Comparison of ENCODE assay signal across 8 cellular contexts in the genomic region with DNA sequence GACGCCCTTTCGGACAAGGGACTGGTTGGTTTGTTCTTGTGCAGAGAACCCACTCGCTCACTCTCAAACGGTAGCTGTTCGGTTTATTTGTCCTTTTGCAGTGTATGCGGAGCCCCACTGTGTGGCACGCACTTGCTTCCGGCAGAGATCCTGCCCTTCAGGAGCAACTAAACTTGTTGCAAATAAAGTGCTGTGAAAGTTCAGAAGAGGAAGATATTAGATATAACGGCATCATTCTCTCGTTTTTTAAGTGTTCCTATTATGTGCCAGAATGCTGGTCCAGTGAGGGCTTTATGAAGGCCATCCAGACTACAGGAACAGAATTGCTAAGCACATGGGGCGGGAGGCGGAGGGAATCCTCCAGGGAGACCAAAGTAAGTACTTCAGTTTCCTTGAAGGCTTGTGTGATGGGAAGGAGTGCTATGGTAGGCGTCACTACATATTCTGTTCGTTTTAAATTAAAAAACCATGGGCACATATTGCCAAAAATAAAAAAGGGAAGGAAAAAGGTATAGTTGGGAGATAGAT. TPM values are rescaled to one million over a fixed set of nuclear protein-coding genes. Genes with fewer than 3 reads are reported as not detected.
DNase-seq lines count a peak whose midpoint lies in the region; ATAC-seq and TF ChIP-seq lines count a peak whose summit lies in the region.

No MANE protein-coding gene starts in this region.

- H3K27me3 ChIP-seq in BLaER1 (no peaks in the 10 kb centered on the region), OCI-LY3 (ENCODE audit: low read depth, low read length) (no peaks in the 10 kb centered on the region), liver (ENCODE audit: control insufficient read depth in 4 of 4, insufficient read depth in 4 of 4, low read length in 3 of 4) (no peaks in the 10 kb centered on the region), thymus (ENCODE audit: control insufficient read depth, insufficient read depth) (no peaks in the 10 kb centered on the region)

- H3K79me2 ChIP-seq in OCI-LY3 (ENCODE audit: low read length) = peaks cover 56% of the 10 kb centered on the region

- H3K4me3 Mint-ChIP-seq in chondrocyte (ENCODE audit: unreplicated experiment) = peak overlapping the region; percentile 96

- H3K4me3 ChIP-seq in BLaER1 = peak overlapping the region; percentile 84
- peak overlapping the region; percentile 96 for H3K4me3 ChIP-seq in OCI-LY3 (ENCODE audit: low read length)
- H3K4me3 ChIP-seq in liver (ENCODE audit: low read depth in 1 of 3, low read length in 3 of 3) = peak overlapping the region; percentile 83 to 98 (median 89)
- H3K4me3 ChIP-seq in thymus (ENCODE audit: low read length) = peak overlapping the region; percentile 86

- ATAC-seq in GM18519 (IDR thresholded peaks at IDR 0.05; ENCODE audit: low FRiP score, unreplicated experiment) = peak; percentile 31
- ATAC-seq in HG02981 (IDR thresholded peaks at IDR 0.05; ENCODE audit: unreplicated experiment) = peak; percentile 48

- H3K9me3 Mint-ChIP-seq in chondrocyte (ENCODE audit: low read depth) = no peaks in the 10 kb centered on the region

- no peak for DNase-seq in chondrocyte (ENCODE audit: low spot score)
- DNase-seq in stimulated activated CD4-positive, alpha-beta T cell treated with anti-CD3 and anti-CD28 coated beads, Interleukin-4, amount 100 ng/mL, for 4 hours = no peak

- peaks cover 29% of the 10 kb centered on the region for H4K20me1 ChIP-seq in BLaER1
- no peaks in the 10 kb centered on the region for H4K20me1 ChIP-seq in OCI-LY3 (ENCODE audit: insufficient read depth, low read length)

- H3K9ac ChIP-seq in BLaER1 = peak overlapping the region; percentile 87
- peak overlapping the region; percentile 90 for H3K9ac ChIP-seq in OCI-LY3 (ENCODE audit: low read length)
- H3K9ac ChIP-seq in liver (ENCODE audit: low read depth in 1 of 2, low read length in 2 of 2) = peak overlapping the region; percentile 92 to 96

- H3K4me2 ChIP-seq in BLaER1 (peak overlapping the region; percentile 87), OCI-LY3 (ENCODE audit: low read length) (peak overlapping the region; percentile 77)

- 3% methylated on average over 14 of the region's 14 CpGs for WGBS in liver
- WGBS in thymus = under 1% methylated on average over 14 of the region's 14 CpGs

- H3K9me3 ChIP-seq in BLaER1 = no peaks in the 10 kb centered on the region
- no peaks in the 10 kb centered on the region for H3K9me3 ChIP-seq in OCI-LY3 (ENCODE audit: insufficient read depth, low read length)
- no peaks in the 10 kb centered on the region for H3K9me3 ChIP-seq in liver (ENCODE audit: control insufficient read depth in 4 of 4, low read length in 3 of 4)
- H3K9me3 ChIP-seq in thymus (ENCODE audit: control insufficient read depth) = no peaks in the 10 kb centered on the region

- peak overlapping the region; percentile 90 for H3K27ac Mint-ChIP-seq in chondrocyte (ENCODE audit: unreplicated experiment)

- peak overlapping the region; percentile 90 for H2AFZ ChIP-seq in OCI-LY3 (ENCODE audit: low read depth, low read length)

- no peaks in the 10 kb centered on the region for H3K27me3 Mint-ChIP-seq in chondrocyte (ENCODE audit: low read depth)

- H3K4me1 ChIP-seq in BLaER1 (peaks cover 45% of the 10 kb centered on the region), OCI-LY3 (ENCODE audit: low read length) (peaks cover 16% of the 10 kb centered on the region), liver (ENCODE audit: control insufficient read depth in 4 of 4, insufficient read depth in 4 of 4, low read length in 3 of 4) (peaks cover 4 to 35% (median 13%) of the 10 kb centered on the region in 4 donors), thymus (ENCODE audit: control insufficient read depth, insufficient read depth, low read length) (peaks cover 12% of the 10 kb centered on the region)

- TF ChIP-seq CTCF in OCI-LY3 (IDR thresholded peaks at IDR 0.05; ENCODE audit: low read depth, low read length) = no peak
- TF ChIP-seq CTCF in chondrocyte (IDR thresholded peaks at IDR 0.05) = peak; percentile 20
- no peak for TF ChIP-seq CTCF in liver (IDR thresholded peaks at IDR 0.05; ENCODE audit: low read depth, low read length, missing input control)

- H3K4me1 Mint-ChIP-seq in chondrocyte (ENCODE audit: low read depth) = peaks cover 35% of the 10 kb centered on the region

- peaks cover 10% of the 10 kb centered on the region for H3K36me3 Mint-ChIP-seq in chondrocyte (ENCODE audit: low read depth)

- H3K36me3 ChIP-seq in BLaER1 = peaks cover 49% of the 10 kb centered on the region
- peaks cover 18% of the 10 kb centered on the region for H3K36me3 ChIP-seq in OCI-LY3 (replicated peaks; ENCODE audit: low read depth, low read length)
- H3K36me3 ChIP-seq in liver (ENCODE audit: control insufficient read depth in 4 of 4, insufficient read depth in 3 of 4, low read depth in 1 of 4, low read length in 3 of 4) = peaks cover 6 to 19% (median 8%) of the 10 kb centered on the region in 4 donors
- peaks cover 15% of the 10 kb centered on the region for H3K36me3 ChIP-seq in thymus (ENCODE audit: control insufficient read depth, insufficient read depth)

- H3K27ac ChIP-seq in BLaER1 (peak overlapping the region; percentile 92), OCI-LY3 (ENCODE audit: low read length) (peak overlapping the region; percentile 70), liver (ENCODE audit: low read depth in 1 of 2, low read length in 2 of 2) (peak overlapping the region; percentile 93 to 94), thymus (ENCODE audit: low read depth) (peak overlapping the region; percentile 92)

- no peak for TF ChIP-seq RAD21 in liver (IDR thresholded peaks at IDR 0.05)

TF ChIP-seq in liver, 16 proteins besides CTCF, POLR2A, EP300 and RAD21:
- TF ChIP-seq TAF1 (conservative IDR thresholded peaks at IDR 0.05) (peak; percentile 37), RXRA (IDR thresholded peaks at IDR 0.05) (peak in 1 of 2 donors; percentile 2), FOXA1 (IDR thresholded peaks at IDR 0.05) (peak; percentile 24), REST (IDR thresholded peaks at IDR 0.05) (peak; percentile 2)
- TF ChIP-seq, protein P1, sequence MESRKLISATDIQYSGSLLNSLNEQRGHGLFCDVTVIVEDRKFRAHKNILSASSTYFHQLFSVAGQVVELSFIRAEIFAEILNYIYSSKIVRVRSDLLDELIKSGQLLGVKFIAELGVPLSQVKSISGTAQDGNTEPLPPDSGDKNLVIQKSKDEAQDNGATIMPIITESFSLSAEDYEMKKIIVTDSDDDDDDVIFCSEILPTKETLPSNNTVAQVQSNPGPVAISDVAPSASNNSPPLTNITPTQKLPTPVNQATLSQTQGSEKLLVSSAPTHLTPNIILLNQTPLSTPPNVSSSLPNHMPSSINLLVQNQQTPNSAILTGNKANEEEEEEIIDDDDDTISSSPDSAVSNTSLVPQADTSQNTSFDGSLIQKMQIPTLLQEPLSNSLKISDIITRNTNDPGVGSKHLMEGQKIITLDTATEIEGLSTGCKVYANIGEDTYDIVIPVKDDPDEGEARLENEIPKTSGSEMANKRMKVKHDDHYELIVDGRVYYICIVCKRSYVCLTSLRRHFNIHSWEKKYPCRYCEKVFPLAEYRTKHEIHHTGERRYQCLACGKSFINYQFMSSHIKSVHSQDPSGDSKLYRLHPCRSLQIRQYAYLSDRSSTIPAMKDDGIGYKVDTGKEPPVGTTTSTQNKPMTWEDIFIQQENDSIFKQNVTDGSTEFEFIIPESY (IDR thresholded peaks at IDR 0.05) = no peak

RNA-seq across cellular contexts. Expression of gene ERLIN1, which starts 0.5 kb away (rescaled TPM):
- 27.7 to 45.0 TPM (median 28.2 TPM) in 3 replicates for total RNA-seq in chondrocyte
- total RNA-seq in liver = 10 to 100 TPM; 73.9 to 85.4 TPM
- 10 to 100 TPM; 21.7 to 66.2 TPM for polyA plus RNA-seq in liver
- polyA plus RNA-seq in thymus = 8.2 TPM

RNA-seq across cellular contexts. Expression of gene CHUK, which starts 43.1 kb away (rescaled TPM):
- total RNA-seq in chondrocyte = 16.3 to 18.7 TPM (median 16.3 TPM) in 3 replicates
- 10 to 100 TPM; 18.3 to 25.9 TPM for total RNA-seq in liver
- 1 to 10 TPM; 7.7 to 10.0 TPM for polyA plus RNA-seq in liver
- polyA plus RNA-seq in thymus = 12.9 TPM
